ENCODE assay signal across 21 cellular contexts in the genomic region with DNA sequence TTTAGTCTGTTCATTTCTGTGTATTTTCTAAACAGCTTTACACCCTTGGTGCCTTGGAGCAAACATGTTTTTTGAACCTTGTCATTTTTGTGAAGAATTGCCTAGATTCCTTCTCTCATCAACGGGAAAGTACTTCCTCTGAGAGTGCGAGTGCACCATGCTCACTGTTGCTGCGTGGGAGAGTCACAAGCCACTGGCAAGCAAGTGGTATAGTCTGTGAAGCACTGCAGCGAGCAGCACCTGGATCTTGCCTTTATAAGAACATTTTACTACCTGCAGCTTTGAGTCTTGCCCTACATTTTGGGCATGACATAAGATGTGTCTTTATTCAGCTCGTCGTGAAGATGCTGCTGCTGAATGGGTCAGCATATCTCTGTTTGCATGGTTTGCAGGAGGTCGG. TPM values are rescaled to one million over a fixed set of nuclear protein-coding genes. Genes with fewer than 3 reads are reported as not detected.
DNase-seq lines count a peak whose midpoint lies in the region; ATAC-seq and TF ChIP-seq lines count a peak whose summit lies in the region.
"Had no signal": no experiment of that assay in that cellular context is flagged by ENCODE, and none has a peak within 500 bp of the region (broad histone marks: within the 10 kb centered on the region; RNA-seq: fewer than 3 reads in every experiment).

No MANE protein-coding gene starts in this region.

- H3K4me1 ChIP-seq in KMS-11 (ENCODE audit: low read depth, poor library complexity, severe bottlenecking) (peaks cover 93% of the 10 kb centered on the region), thymus (ENCODE audit: control insufficient read depth, insufficient read depth, low read length) (peaks cover 58% of the 10 kb centered on the region), adrenal gland (replicated peaks in 1 of 2) (no peaks in the 10 kb centered on the region)
- H3K4me1 ChIP-seq: colonic mucosa, Peyer's patch, right lobe of liver, SJSA1, transverse colon had no signal

- no peaks in the 10 kb centered on the region for H4K20me1 ChIP-seq in KMS-11 (ENCODE audit: insufficient read depth)

- DNase-seq in stimulated activated CD4-positive, alpha-beta T cell treated with anti-CD3 and anti-CD28 coated beads, Interleukin-15, amount 100 ng/mL, for 24 hours: peak; percentile 40
- DNase-seq in stimulated activated CD4-positive, alpha-beta T cell treated with anti-CD3 and anti-CD28 coated beads, Interleukin-12 subunit alpha, Interleukin-12 subunit beta, amount 100 ng/mL, for 4 hours: no peak
- no peak for DNase-seq in activated CD8-positive, alpha-beta T cell treated with anti-CD3 and anti-CD28 coated beads, Interleukin-2, amount 10 ng/mL, durations not matched to agents 7 days and 5 days
- no peak for DNase-seq in adrenal gland
- DNase-seq: amygdala; CD4-positive, alpha-beta memory T cell; colonic mucosa; effector memory CD4-positive, alpha-beta T cell; erythroblast; heart right ventricle; NCI-H1436; NK-92 treated with Interleukin-12 subunit alpha and Interleukin-12 subunit beta, amount 100 ng/mL, for 24 hours; Peyer's patch; posterior cingulate gyrus; right lobe of liver; transverse colon had no signal

- H3K9ac ChIP-seq in KMS-11: peak overlapping the region; percentile 45; the same call in 1 of the 2 replicates

- peak overlapping the region; percentile 94 for H3K4me2 ChIP-seq in KMS-11

- H3K9me3 Mint-ChIP-seq in activated CD8-positive, alpha-beta T cell treated with anti-CD3 and anti-CD28 coated beads, Interleukin-2, amount 10 ng/mL, durations not matched to agents 7 days and 5 days (ENCODE audit: insufficient read depth): no peaks in the 10 kb centered on the region
- H3K9me3 Mint-ChIP-seq: activated T-helper 17 cell treated with anti-CD3 and anti-CD28 coated beads, Interleukin-2, amount 50 U/mL, for 72 hours; CD4-positive, alpha-beta memory T cell had no signal

- CTCF ChIA-PET in activated CD8-positive, alpha-beta T cell treated with anti-CD3 and anti-CD28 coated beads, Interleukin-2, amount 10 ng/mL, durations not matched to agents 7 days and 5 days (lab: Charles Lee): interaction anchor here (1.0 to 4.6 kb wide), 8 partner anchors 9 to 538 kb away, joined by 3 to 33 read pairs (median 7); a partner anchor contains a TSS

- intact Hi-C loops in adrenal gland (cut with DNase I): no loop called here

- no peaks in the 10 kb centered on the region for H3K79me2 ChIP-seq in KMS-11 (ENCODE audit: insufficient read depth, low read depth)

- H3K4me3 ChIP-seq in KMS-11 (IDR thresholded peaks at IDR 0.05; ENCODE audit: insufficient read depth, low read depth, low read length) (no peak overlapping the region), thymus (ENCODE audit: low read length) (peak overlapping the region; percentile 3), adrenal gland (no peak overlapping the region)
- H3K4me3 ChIP-seq: colonic mucosa, heart right ventricle, Peyer's patch, right lobe of liver, SJSA1, transverse colon had no signal

- no peaks in the 10 kb centered on the region for H3K9me3 ChIP-seq in thymus (ENCODE audit: control insufficient read depth)
- H3K9me3 ChIP-seq in adrenal gland (replicated peaks in 1 of 3): no peaks in the 10 kb centered on the region
- H3K9me3 ChIP-seq: colonic mucosa, heart right ventricle, Peyer's patch, right lobe of liver, SJSA1, transverse colon had no signal

- 13% methylated on average over 7 of the region's 7 CpGs for WGBS in thymus
- 76 to 82% (median 76%) methylated on average over 7 of the region's 7 CpGs for WGBS in adrenal gland, 4 donors

- no peak for TF ChIP-seq CTCF in KMS-11 (conservative IDR thresholded peaks at IDR 0.05; ENCODE audit: low read depth, low read length)
- no peak for TF ChIP-seq CTCF in adrenal gland (IDR thresholded peaks at IDR 0.05)

- no peaks in the 10 kb centered on the region for H3K27me3 Mint-ChIP-seq in activated CD8-positive, alpha-beta T cell treated with anti-CD3 and anti-CD28 coated beads, Interleukin-2, amount 10 ng/mL, durations not matched to agents 7 days and 5 days (ENCODE audit: low read depth)
- H3K27me3 Mint-ChIP-seq: activated T-helper 17 cell treated with anti-CD3 and anti-CD28 coated beads, Interleukin-2, amount 50 U/mL, for 72 hours; CD4-positive, alpha-beta memory T cell had no signal

- H3K27ac Mint-ChIP-seq in activated CD8-positive, alpha-beta T cell treated with anti-CD3 and anti-CD28 coated beads, Interleukin-2, amount 10 ng/mL, durations not matched to agents 7 days and 5 days: peak overlapping the region; percentile 17
- H3K27ac Mint-ChIP-seq: activated T-helper 17 cell treated with anti-CD3 and anti-CD28 coated beads, Interleukin-2, amount 50 U/mL, for 72 hours had no signal

- ATAC-seq in activated CD8-positive, alpha-beta T cell treated with anti-CD3 and anti-CD28 coated beads, Interleukin-2, amount 10 ng/mL, durations not matched to agents 7 days and 5 days: no peak
- no peak for ATAC-seq in SK-N-SH treated with all-trans-retinoic acid at 6 μM for 48 hours
- ATAC-seq: activated T-helper 17 cell treated with anti-CD3 and anti-CD28 coated beads, Interleukin-2, amount 50 U/mL, for 72 hours; heart right ventricle had no signal

- H3K36me3 ChIP-seq in KMS-11 (ENCODE audit: insufficient read depth): 0 out of 2 replicates have a peak, but pooled peaks cover 4% of the 10 kb centered on the region
- peaks cover 4% of the 10 kb centered on the region for H3K36me3 ChIP-seq in thymus (ENCODE audit: control insufficient read depth, insufficient read depth)
- peaks cover 0 to 14% of the 10 kb centered on the region in 2 donors for H3K36me3 ChIP-seq in adrenal gland (replicated peaks in 1 of 2)
- H3K36me3 ChIP-seq: colonic mucosa had no signal

- H3K4me1 Mint-ChIP-seq in activated CD8-positive, alpha-beta T cell treated with anti-CD3 and anti-CD28 coated beads, Interleukin-2, amount 10 ng/mL, durations not matched to agents 7 days and 5 days (ENCODE audit: low read depth): peaks cover 71% of the 10 kb centered on the region

- POLR2A ChIA-PET in activated CD8-positive, alpha-beta T cell treated with anti-CD3 and anti-CD28 coated beads, Interleukin-2, amount 10 ng/mL, durations not matched to agents 7 days and 5 days (lab: Charles Lee): interaction anchor here (0.5 to 2.8 kb wide), 4 partner anchors 9 to 138 kb away, joined by 3 to 7 read pairs (median 5); a partner anchor contains a TSS

- H3K27me3 ChIP-seq in KMS-11 (ENCODE audit: insufficient read depth, low read depth) (no peaks in the 10 kb centered on the region), thymus (ENCODE audit: control insufficient read depth, insufficient read depth) (no peaks in the 10 kb centered on the region), adrenal gland (no peaks in the 10 kb centered on the region)
- H3K27me3 ChIP-seq: colonic mucosa, heart right ventricle, Peyer's patch, right lobe of liver, SJSA1, transverse colon had no signal

- H2AFZ ChIP-seq in KMS-11 (ENCODE audit: low read depth): no peak overlapping the region

- peaks cover 43% of the 10 kb centered on the region for H3K36me3 Mint-ChIP-seq in activated CD8-positive, alpha-beta T cell treated with anti-CD3 and anti-CD28 coated beads, Interleukin-2, amount 10 ng/mL, durations not matched to agents 7 days and 5 days (ENCODE audit: low read depth)

- no peak for TF ChIP-seq POLR2A in adrenal gland (IDR thresholded peaks at IDR 0.05)

- H3K27ac ChIP-seq in KMS-11: peak overlapping the region; percentile 84
- peak overlapping the region; percentile 82 for H3K27ac ChIP-seq in thymus (ENCODE audit: low read depth)
- no peak overlapping the region for H3K27ac ChIP-seq in adrenal gland
- H3K27ac ChIP-seq: colonic mucosa, Peyer's patch, right lobe of liver, SJSA1, transverse colon had no signal

- H3K4me3 Mint-ChIP-seq in activated CD8-positive, alpha-beta T cell treated with anti-CD3 and anti-CD28 coated beads, Interleukin-2, amount 10 ng/mL, durations not matched to agents 7 days and 5 days: no peak overlapping the region
- H3K4me3 Mint-ChIP-seq: activated T-helper 17 cell treated with anti-CD3 and anti-CD28 coated beads, Interleukin-2, amount 50 U/mL, for 72 hours had no signal

TF ChIP-seq in SK-N-SH treated with all-trans-retinoic acid at 6 μM for 48 hours, 23 proteins besides CTCF, POLR2A, EP300 and RAD21:
- TF ChIP-seq TCF4 (CRISPR knock-in tag; IDR thresholded peaks at IDR 0.05; ENCODE audit: borderline replicate concordance) (no peak), OSR1 (CRISPR knock-in tag; IDR thresholded peaks at IDR 0.05) (no peak), RARB (CRISPR knock-in tag; IDR thresholded peaks at IDR 0.05) (no peak), ZNF8 (CRISPR knock-in tag; IDR thresholded peaks at IDR 0.05) (no peak), CSDC2 (CRISPR knock-in tag; IDR thresholded peaks at IDR 0.05) (no peak), ZC3H10 (CRISPR knock-in tag; IDR thresholded peaks at IDR 0.05) (no peak), ZFP3 (CRISPR knock-in tag; IDR thresholded peaks at IDR 0.05) (no peak), SNAI2 (CRISPR knock-in tag; IDR thresholded peaks at IDR 0.05) (no peak), PPARA (CRISPR knock-in tag; IDR thresholded peaks at IDR 0.05; ENCODE audit: borderline replicate concordance) (no peak), BACH2 (CRISPR knock-in tag; IDR thresholded peaks at IDR 0.05; ENCODE audit: borderline replicate concordance) (no peak), ISL1 (CRISPR knock-in tag; IDR thresholded peaks at IDR 0.05) (no peak), ZNF70 (CRISPR knock-in tag; IDR thresholded peaks at IDR 0.05) (no peak)

RNA-seq across cellular contexts. Expression of a gene that starts 44.9 kb away (rescaled TPM):
- 10 to 100 TPM; 52.8 to 53.7 TPM for total RNA-seq in activated CD8-positive, alpha-beta T cell treated with anti-CD3 and anti-CD28 coated beads, Interleukin-2, amount 10 ng/mL, durations not matched to agents 7 days and 5 days
- polyA plus RNA-seq in thymus (41.2 TPM), adrenal gland (100 to 1,000 TPM in 1 of 3 donors, 10 to 100 TPM in 2; 38.0 to 102 (median 49.4) TPM)
- 100 to 1,000 TPM in 2 of 8 donors, 10 to 100 TPM in 6; 55.4 to 123 (median 71.5) TPM for total RNA-seq in adrenal gland

Comparison
In these comparisons a context has a peak if more than half of its experiments do, and no peak if none do; other contexts are left out.
1. H3K27ac ChIP-seq: peak in KMS-11 (single experiment) and thymus (single experiment); none in adrenal gland (0 of 5).